Comparison of ENCODE assay signal across 22 cellular contexts in genomic region chr12:24200013-24200412, GRCh38.
A peak's percentile ranks its signal among the peaks of the same experiment; 100 is the strongest.
DNase-seq lines count a peak whose midpoint lies in the region; ATAC-seq, FAIRE-seq and TF ChIP-seq lines count a peak whose summit lies in the region.
"Had no signal": no experiment of that assay in that cellular context is flagged by ENCODE, and none has a peak within 500 bp of the region (broad histone marks: within the 10 kb centered on the region; RNA-seq: fewer than 3 reads in every experiment).

No MANE protein-coding gene starts in this region.

- DNase-seq in fibroblast of the aortic adventitia (ENCODE audit: low read depth) = peak; percentile 14
- no peak for DNase-seq in activated naive CD4-positive, alpha-beta T cell treated with anti-CD3 and anti-CD28 coated beads, Interleukin-2, amount 50 U/mL, for 72 hours (ENCODE audit: low spot score in 2 of 2)
- no peak for DNase-seq in naive thymus-derived CD8-positive, alpha-beta T cell
- no peak for DNase-seq in mucosa of descending colon
- no peak for DNase-seq in urothelium cell line (ENCODE audit: low spot score)
- DNase-seq: activated naive CD4-positive, alpha-beta T cell treated with anti-CD3 and anti-CD28 coated beads, Interleukin-2, amount 10 ng/mL, durations not matched to agents 7 days and 5 days; activated T-cell treated with anti-CD3 and anti-CD28 coated beads, Interleukin-2, amount 50 U/mL, for 4 hours; anterior cingulate cortex; left colon; natural killer cell; NCI-H1436; NCI-H2171 treated with DMSO at 0.1 percent for 48 hours; NCI-H526; uterus had no signal

- no peaks in the 10 kb centered on the region for H3K27me3 Mint-ChIP-seq in naive thymus-derived CD8-positive, alpha-beta T cell
- H3K27me3 Mint-ChIP-seq: activated naive CD4-positive, alpha-beta T cell treated with anti-CD3 and anti-CD28 coated beads, Interleukin-2, amount 10 ng/mL, durations not matched to agents 7 days and 5 days had no signal

- FAIRE-seq in urothelium cell line (lab: Jason Lieb, UNC) = no peak
- FAIRE-seq: H54 had no signal

- TF ChIP-seq CTCF in fibroblast of the aortic adventitia (IDR thresholded peaks at IDR 0.05; ENCODE audit: insufficient read depth, low read length) = no peak
- no peak for TF ChIP-seq CTCF in mucosa of descending colon (IDR thresholded peaks at IDR 0.05)

- no peaks in the 10 kb centered on the region for H3K4me1 Mint-ChIP-seq in naive thymus-derived CD8-positive, alpha-beta T cell
- H3K4me1 Mint-ChIP-seq: activated naive CD4-positive, alpha-beta T cell treated with anti-CD3 and anti-CD28 coated beads, Interleukin-2, amount 10 ng/mL, durations not matched to agents 7 days and 5 days; natural killer cell had no signal

- POLR2A ChIA-PET in naive thymus-derived CD8-positive, alpha-beta T cell (lab: Charles Lee) = no interaction called here

- H3K9me3 ChIP-seq in mucosa of descending colon = peaks cover 2% of the 10 kb centered on the region
- H3K9me3 ChIP-seq: esophagus muscularis mucosa, suprapubic skin, uterus had no signal

- peaks cover 10 to 23% of the 10 kb centered on the region in 2 donors for H3K9me3 Mint-ChIP-seq in activated naive CD4-positive, alpha-beta T cell treated with anti-CD3 and anti-CD28 coated beads, Interleukin-2, amount 50 U/mL, for 72 hours
- peaks cover 0 to 21% (median 5%) of the 10 kb centered on the region in 9 donors for H3K9me3 Mint-ChIP-seq in naive thymus-derived CD8-positive, alpha-beta T cell
- H3K9me3 Mint-ChIP-seq: activated naive CD4-positive, alpha-beta T cell treated with anti-CD3 and anti-CD28 coated beads, Interleukin-2, amount 10 ng/mL, durations not matched to agents 7 days and 5 days had no signal

- H3K4me1 ChIP-seq in mucosa of descending colon (ENCODE audit: low read depth) = no peaks in the 10 kb centered on the region
- H3K4me1 ChIP-seq: parathyroid adenoma, suprapubic skin, uterus had no signal

- H3K4me3 ChIP-seq in fibroblast of the aortic adventitia (ENCODE audit: low read depth, low read length) (no peak overlapping the region), mucosa of descending colon (no peak overlapping the region)
- H3K4me3 ChIP-seq: BLaER1, esophagus muscularis mucosa, suprapubic skin, uterus had no signal

- H3K4me3 Mint-ChIP-seq in naive thymus-derived CD8-positive, alpha-beta T cell = no peak overlapping the region
- H3K4me3 Mint-ChIP-seq: activated naive CD4-positive, alpha-beta T cell treated with anti-CD3 and anti-CD28 coated beads, Interleukin-2, amount 10 ng/mL, durations not matched to agents 7 days and 5 days; activated T-cell treated with anti-CD3 and anti-CD28 coated beads, Interleukin-2, amount 50 U/mL, for 4 hours; natural killer cell had no signal

- no peaks in the 10 kb centered on the region for H3K36me3 Mint-ChIP-seq in activated naive CD4-positive, alpha-beta T cell treated with anti-CD3 and anti-CD28 coated beads, Interleukin-2, amount 50 U/mL, for 72 hours
- no peaks in the 10 kb centered on the region for H3K36me3 Mint-ChIP-seq in naive thymus-derived CD8-positive, alpha-beta T cell
- H3K36me3 Mint-ChIP-seq: activated naive CD4-positive, alpha-beta T cell treated with anti-CD3 and anti-CD28 coated beads, Interleukin-2, amount 10 ng/mL, durations not matched to agents 7 days and 5 days; natural killer cell had no signal

- H3K27ac Mint-ChIP-seq in activated naive CD4-positive, alpha-beta T cell treated with anti-CD3 and anti-CD28 coated beads, Interleukin-2, amount 50 U/mL, for 72 hours = no peak overlapping the region
- no peak overlapping the region for H3K27ac Mint-ChIP-seq in naive thymus-derived CD8-positive, alpha-beta T cell
- H3K27ac Mint-ChIP-seq: activated naive CD4-positive, alpha-beta T cell treated with anti-CD3 and anti-CD28 coated beads, Interleukin-2, amount 10 ng/mL, durations not matched to agents 7 days and 5 days; natural killer cell had no signal

- intact Hi-C loops in mucosa of descending colon (cut with DNase I, micrococcal nuclease) = no loop called here

- no peaks in the 10 kb centered on the region for H3K36me3 ChIP-seq in mucosa of descending colon (ENCODE audit: low read depth)
- H3K36me3 ChIP-seq: BLaER1, esophagus muscularis mucosa, suprapubic skin, uterus had no signal

- ATAC-seq in GM18511 (IDR thresholded peaks at IDR 0.05; ENCODE audit: unreplicated experiment) = peak; percentile 27
- ATAC-seq in GM19455 (IDR thresholded peaks at IDR 0.05; ENCODE audit: unreplicated experiment) = peak; percentile 36
- peak; percentile 34 for ATAC-seq in HG03159 (IDR thresholded peaks at IDR 0.05; ENCODE audit: unreplicated experiment)
- no peak for ATAC-seq in activated naive CD4-positive, alpha-beta T cell treated with anti-CD3 and anti-CD28 coated beads, Interleukin-2, amount 50 U/mL, for 72 hours
- no peak for ATAC-seq in naive thymus-derived CD8-positive, alpha-beta T cell
- ATAC-seq in mucosa of descending colon = no peak
- ATAC-seq: activated T-cell treated with anti-CD3 and anti-CD28 coated beads, Interleukin-2, amount 50 U/mL, for 4 hours; left colon; natural killer cell had no signal

Comparison
In these comparisons a context has a peak if more than half of its experiments do, and no peak if none do; other contexts are left out.
1. ATAC-seq: peak in GM18511 (single experiment), GM19455 (single experiment) and HG03159 (single experiment); none in activated naive CD4-positive, alpha-beta T cell treated with anti-CD3 and anti-CD28 coated beads, Interleukin-2, amount 50 U/mL, for 72 hours (0 of 2), naive thymus-derived CD8-positive, alpha-beta T cell (0 of 2) and mucosa of descending colon (single experiment).